1 cellular context compared by ENCODE assay signal in genomic region chr19:48397263-48397635, GRCh38.
TF ChIP-seq lines count a peak whose summit lies in the region.

No MANE protein-coding gene starts in this region.

TF ChIP-seq in neural cell, 6 proteins besides CTCF, POLR2A, EP300 and RAD21 (continued from another document):
- no peak for TF ChIP-seq REST (IDR thresholded peaks at IDR 0.05; ENCODE audit: borderline replicate concordance)
- no peak for TF ChIP-seq TAF1 (IDR thresholded peaks at IDR 0.05; ENCODE audit: low read depth)
TF ChIP-seq in neural cell: peak in this region for 0.
